In genomic region chr7:127835679-127836078, GRCh38 we compare ENCODE assay signal across 1 cellular context.
TF ChIP-seq lines count a peak whose summit lies in the region.

No MANE protein-coding gene starts in this region.

TF ChIP-seq in K562, 482 proteins besides CTCF, POLR2A, EP300 and RAD21 (continued from another document):
- no peak for TF ChIP-seq GMEB1 (CRISPR knock-in tag; IDR thresholded peaks at IDR 0.05)
- TF ChIP-seq ZNF316 (IDR thresholded peaks at IDR 0.05), result peak; percentile 83; the same call in 1 of the 2 replicates
- peak; percentile 12; the same call in 1 of the 2 replicates for TF ChIP-seq MAFF (IDR thresholded peaks at IDR 0.05; ENCODE audit: low read length)
- TF ChIP-seq MTF1 (CRISPR knock-in tag; IDR thresholded peaks at IDR 0.05; ENCODE audit: borderline replicate concordance), result no peak
- no peak for TF ChIP-seq SLC30A9 (CRISPR knock-in tag; IDR thresholded peaks at IDR 0.05)
- no peak for TF ChIP-seq LARP7 (IDR thresholded peaks at IDR 0.05)
- TF ChIP-seq L3MBTL2 (IDR thresholded peaks at IDR 0.05), result no peak
- TF ChIP-seq PTRF (tag; IDR thresholded peaks at IDR 0.05), result no peak
- TF ChIP-seq ID3 (CRISPR knock-in tag; IDR thresholded peaks at IDR 0.05), result no peak
- no peak for TF ChIP-seq ID3 (tag; IDR thresholded peaks at IDR 0.05)
- TF ChIP-seq ETV5 (CRISPR knock-in tag; IDR thresholded peaks at IDR 0.05; ENCODE audit: low read depth), result no peak
- no peak for TF ChIP-seq SMARCB1 (IDR thresholded peaks at IDR 0.05; ENCODE audit: insufficient read length, low read depth)
